Comparison of ENCODE assay signal across 8 cellular contexts in the genomic region with DNA sequence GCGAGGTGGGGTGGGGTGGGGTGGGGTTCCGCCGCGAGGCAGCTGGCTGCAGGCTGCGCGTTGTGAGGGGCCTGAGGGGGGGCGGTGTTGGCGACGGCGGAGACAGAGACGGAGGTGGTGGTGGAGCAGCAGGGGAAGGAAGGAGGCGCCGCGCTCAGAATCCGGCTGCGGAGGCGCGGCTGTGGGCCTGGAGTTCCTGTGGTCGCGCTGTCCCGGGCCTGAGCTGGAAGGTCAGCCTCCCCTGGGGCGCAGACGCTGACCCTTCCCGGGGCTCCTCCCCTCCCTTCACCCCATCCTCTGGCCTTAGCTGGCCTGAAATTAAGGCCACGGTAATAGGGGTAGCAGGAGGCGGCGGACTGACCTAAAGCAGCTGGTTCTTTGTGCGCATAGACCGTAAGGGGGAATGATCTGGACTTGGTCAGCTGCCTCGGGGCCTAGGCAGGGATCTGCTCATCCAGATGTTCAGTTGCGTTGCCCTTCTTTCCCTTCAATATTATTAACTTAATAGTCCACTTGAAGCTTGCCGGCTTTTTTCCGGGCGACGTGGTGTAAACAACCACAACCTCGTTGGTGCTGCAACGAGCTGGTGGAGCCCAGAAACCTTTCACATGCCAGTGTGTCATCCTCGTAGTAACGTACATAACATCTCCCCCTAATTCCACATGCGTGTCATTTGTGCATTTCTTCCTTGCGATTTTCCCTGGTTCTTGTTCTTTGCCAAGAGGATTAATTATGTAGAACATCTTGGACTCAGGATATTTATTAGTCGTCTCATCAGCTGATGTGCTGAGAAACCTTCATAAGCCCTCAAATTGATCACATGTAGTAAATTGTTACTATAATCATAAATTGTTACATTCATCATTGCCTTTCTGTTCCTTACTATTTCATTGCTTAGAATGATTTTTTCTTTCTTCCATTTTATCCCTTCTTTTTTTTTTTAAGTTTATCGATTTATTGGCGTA. TPM values are rescaled to one million over a fixed set of nuclear protein-coding genes. Genes with fewer than 3 reads are reported as not detected.
DNase-seq lines count a peak whose midpoint lies in the region; ATAC-seq and TF ChIP-seq lines count a peak whose summit lies in the region.

No MANE protein-coding gene starts in this region.

- H3K4me3 ChIP-seq in left ventricle myocardium inferior = peak overlapping the region; percentile 91

- H3K4me1 ChIP-seq in left ventricle myocardium inferior = peaks cover 64% of the 10 kb centered on the region

- no peaks in the 10 kb centered on the region for H3K9me3 ChIP-seq in left ventricle myocardium inferior (replicated peaks)

- in situ Hi-C loops in SK-MEL-5 (cut with HindIII; ENCODE audit: low pct_unique_long_range_greater_than_20kb, low sequenced_read_pairs) = no loop called here

- H3K27ac ChIP-seq in left ventricle myocardium inferior (replicated peaks) = peak overlapping the region; percentile 96

- ATAC-seq in GM21528 (IDR thresholded peaks at IDR 0.05; ENCODE audit: low FRiP score, unreplicated experiment) (peak; percentile 33), GM18858 (IDR thresholded peaks at IDR 0.05; ENCODE audit: unreplicated experiment) (no peak)

- intact Hi-C loops in left ventricle myocardium inferior (cut with micrococcal nuclease) = no loop called here
- intact Hi-C loops in posterior vena cava (cut with DNase I) = no loop called here

- DNase-seq in DMS79 (lab: John Stamatoyannopoulos, UW) (peak; percentile 25), HuH-7 (ENCODE audit: low spot score) (peak; percentile 35), SK-MEL-5 (ENCODE audit: low read depth, low spot score) (peak; percentile 25), anterior cingulate cortex (lab: John Stamatoyannopoulos, UW) (peak in 38 of 58 donors; percentile 23 to 81 (median 58)), left ventricle myocardium inferior (peak; percentile 63), posterior vena cava (ENCODE audit: low spot score) (peak; percentile 85)

- H3K36me3 ChIP-seq in left ventricle myocardium inferior = no peaks in the 10 kb centered on the region

- no peak for TF ChIP-seq CTCF in left ventricle myocardium inferior (IDR thresholded peaks at IDR 0.05; ENCODE audit: borderline replicate concordance)

- H3K27me3 ChIP-seq in left ventricle myocardium inferior (ENCODE audit: low read depth) = no peaks in the 10 kb centered on the region

RNA-seq across cellular contexts. Expression of a gene that starts 0.6 kb away (rescaled TPM):
- 34.6 and 35.4 TPM in 2 replicates for total RNA-seq in SK-MEL-5 (2014; rRNA removed; shearing (Covaris generic))
- 32.8 and 40.7 TPM in 2 replicates for polyA plus RNA-seq in SK-MEL-5 (2015; cell fraction: cytosol; rRNA removed)
- 21.1 and 23.8 TPM in 2 replicates for polyA plus RNA-seq in SK-MEL-5 (2015; cell fraction: nucleus; rRNA removed)
- total RNA-seq in left ventricle myocardium inferior (76.5 TPM), posterior vena cava (100 to 1,000 TPM; 151 to 155 TPM)

RNA-seq across cellular contexts. Expression of a gene that starts 55.9 kb away (rescaled TPM):
- total RNA-seq in SK-MEL-5 (2014; rRNA removed; shearing (Covaris generic)) = not detected in 2 replicates
- polyA plus RNA-seq in SK-MEL-5 (2015; cell fraction: cytosol; rRNA removed) = not detected in 2 replicates
- polyA plus RNA-seq in SK-MEL-5 (2015; cell fraction: nucleus; rRNA removed) = not detected in 2 replicates
- total RNA-seq in left ventricle myocardium inferior = not detected
- total RNA-seq in posterior vena cava = not detected

Comparison
In these comparisons a context has a peak if more than half of its experiments do, and no peak if none do; other contexts are left out.
1. DNase-seq: peak in every context shown above with its lines; median percentile 85 in posterior vena cava; 63 in left ventricle myocardium inferior; 58 in anterior cingulate cortex; 35 in HuH-7; 25 in DMS79; 25 in SK-MEL-5.